ENCODE assay signal across 24 cellular contexts in genomic region chr18:55053976-55054375, GRCh38.
"Had no signal": no experiment of that assay in that cellular context is flagged by ENCODE, and none has a peak within 500 bp of the region (broad histone marks: within the 10 kb centered on the region; RNA-seq: fewer than 3 reads in every experiment).

No MANE protein-coding gene starts in this region.

- H3K9me3 ChIP-seq: ovary, stomach, suprapubic skin, transverse colon, vagina had no signal

- H3K27ac Mint-ChIP-seq: activated CD4-positive, alpha-beta memory T cell treated with anti-CD3 and anti-CD28 coated beads for 36 hours; activated naive CD4-positive, alpha-beta T cell treated with anti-CD3 and anti-CD28 coated beads, Interleukin-2, amount 10 ng/mL, durations not matched to agents 7 days and 5 days; activated naive CD8-positive, alpha-beta T cell treated with anti-CD3 and anti-CD28 coated beads, Interleukin-2, amount 50 U/mL, for 24 hours; activated T-cell treated with anti-CD3 and anti-CD28 coated beads, Interleukin-2, amount 50 U/mL, for 72 hours; memory B cell; natural killer cell treated with Interleukin-12 subunit alpha and Interleukin-12 subunit beta and Interleukin-15 and Interleukin-18, amount 100 ng/mL, for 72 hours; T-helper 17 cell had no signal

- H3K36me3 Mint-ChIP-seq: activated CD4-positive, alpha-beta memory T cell treated with anti-CD3 and anti-CD28 coated beads for 36 hours; activated naive CD4-positive, alpha-beta T cell treated with anti-CD3 and anti-CD28 coated beads, Interleukin-2, amount 10 ng/mL, durations not matched to agents 7 days and 5 days; brain; memory B cell; natural killer cell treated with Interleukin-12 subunit alpha and Interleukin-12 subunit beta and Interleukin-15 and Interleukin-18, amount 100 ng/mL, for 72 hours had no signal

- H3K4me1 ChIP-seq: heart right ventricle, stomach, suprapubic skin, transverse colon, vagina had no signal

- ATAC-seq: activated naive CD8-positive, alpha-beta T cell treated with anti-CD3 and anti-CD28 coated beads, Interleukin-2, amount 50 U/mL, for 24 hours; activated T-cell treated with anti-CD3 and anti-CD28 coated beads, Interleukin-2, amount 50 U/mL, for 72 hours; esophagus mucosa; heart right ventricle; left cardiac atrium; natural killer cell treated with Interleukin-12 subunit alpha and Interleukin-12 subunit beta and Interleukin-15 and Interleukin-18, amount 100 ng/mL, for 72 hours; right cardiac atrium; T-helper 17 cell had no signal

- DNase-seq: activated CD4-positive, alpha-beta memory T cell treated with anti-CD3 and anti-CD28 coated beads for 36 hours; activated CD4-positive, alpha-beta T cell treated with anti-CD3 and anti-CD28 coated beads for 4 hours; activated CD4-positive, CD25-positive, alpha-beta regulatory T cell; activated effector memory CD4-positive, alpha-beta T cell treated with Interleukin-2 at 50 U/mL for 16 hours; activated naive CD4-positive, alpha-beta T cell treated with anti-CD3 and anti-CD28 coated beads, Interleukin-2, amount 10 ng/mL, durations not matched to agents 7 days and 5 days; activated naive CD8-positive, alpha-beta T cell treated with anti-CD3 and anti-CD28 coated beads, Interleukin-2, amount 50 U/mL, for 24 hours; activated T-cell treated with anti-CD3 and anti-CD28 coated beads, Interleukin-2, amount 50 U/mL, for 72 hours; dermis blood vessel endothelial cell; effector memory CD4-positive, alpha-beta T cell; heart right ventricle; islet precursor cell; left cardiac atrium; ovary; right cardiac atrium; stimulated activated CD4-positive, alpha-beta T cell treated with anti-CD3 and anti-CD28 coated beads, Interleukin-12 subunit alpha, Interleukin-12 subunit beta, amount 100 ng/mL, for 4 hours; stomach; T-helper 17 cell; transverse colon had no signal

- H3K9me3 Mint-ChIP-seq: activated CD4-positive, alpha-beta memory T cell treated with anti-CD3 and anti-CD28 coated beads for 36 hours; activated naive CD4-positive, alpha-beta T cell treated with anti-CD3 and anti-CD28 coated beads, Interleukin-2, amount 10 ng/mL, durations not matched to agents 7 days and 5 days; activated T-cell treated with anti-CD3 and anti-CD28 coated beads, Interleukin-2, amount 50 U/mL, for 72 hours; natural killer cell treated with Interleukin-12 subunit alpha and Interleukin-12 subunit beta and Interleukin-15 and Interleukin-18, amount 100 ng/mL, for 72 hours had no signal

- H3K4me3 Mint-ChIP-seq: activated CD4-positive, alpha-beta memory T cell treated with anti-CD3 and anti-CD28 coated beads for 36 hours; activated naive CD4-positive, alpha-beta T cell treated with anti-CD3 and anti-CD28 coated beads, Interleukin-2, amount 10 ng/mL, durations not matched to agents 7 days and 5 days; activated naive CD8-positive, alpha-beta T cell treated with anti-CD3 and anti-CD28 coated beads, Interleukin-2, amount 50 U/mL, for 24 hours; activated T-cell treated with anti-CD3 and anti-CD28 coated beads, Interleukin-2, amount 50 U/mL, for 72 hours; memory B cell; natural killer cell treated with Interleukin-12 subunit alpha and Interleukin-12 subunit beta and Interleukin-15 and Interleukin-18, amount 100 ng/mL, for 72 hours; T-helper 17 cell had no signal

- H3K27ac ChIP-seq: heart right ventricle, ovary, stomach, suprapubic skin, transverse colon, vagina had no signal

- H3K36me3 ChIP-seq: heart right ventricle, ovary, stomach, suprapubic skin, transverse colon, vagina had no signal

- H3K4me1 Mint-ChIP-seq: activated naive CD4-positive, alpha-beta T cell treated with anti-CD3 and anti-CD28 coated beads, Interleukin-2, amount 10 ng/mL, durations not matched to agents 7 days and 5 days; activated naive CD8-positive, alpha-beta T cell treated with anti-CD3 and anti-CD28 coated beads, Interleukin-2, amount 50 U/mL, for 24 hours; T-helper 17 cell had no signal

- H3K4me3 ChIP-seq: heart right ventricle, ovary, stomach, suprapubic skin, transverse colon, vagina had no signal

- H3K27me3 Mint-ChIP-seq: activated naive CD4-positive, alpha-beta T cell treated with anti-CD3 and anti-CD28 coated beads, Interleukin-2, amount 10 ng/mL, durations not matched to agents 7 days and 5 days; memory B cell had no signal

- H3K27me3 ChIP-seq: heart right ventricle, ovary, stomach, suprapubic skin, transverse colon, vagina had no signal
